In the genomic region with DNA sequence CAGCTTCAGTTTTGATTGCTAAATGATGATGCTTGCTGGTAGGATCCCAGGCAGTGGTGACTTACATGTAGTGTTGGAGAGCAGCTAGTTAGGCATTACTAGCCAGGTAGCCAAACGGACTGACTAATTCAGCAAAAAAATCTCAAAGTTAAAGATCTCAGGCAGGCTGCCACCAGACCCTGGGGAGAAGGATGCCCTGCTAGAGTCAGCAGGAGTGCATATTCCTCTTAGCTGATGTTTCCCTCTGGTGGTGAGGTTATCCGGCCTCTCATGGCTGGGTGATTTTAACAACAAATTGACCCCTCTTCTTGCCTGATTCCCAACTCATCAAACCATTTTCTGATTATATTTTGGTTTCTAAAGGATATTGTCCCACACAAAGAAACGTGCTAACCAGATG, we compare ENCODE assay signal across 11 cellular contexts. TPM values are rescaled to one million over a fixed set of nuclear protein-coding genes. Genes with fewer than 3 reads are reported as not detected.
A peak's percentile ranks its signal among the peaks of the same experiment; 100 is the strongest.
DNase-seq lines count a peak whose midpoint lies in the region; ATAC-seq and TF ChIP-seq lines count a peak whose summit lies in the region.
"Had no signal": no experiment of that assay in that cellular context is flagged by ENCODE, and none has a peak within 500 bp of the region (broad histone marks: within the 10 kb centered on the region; RNA-seq: fewer than 3 reads in every experiment).

No MANE protein-coding gene starts in this region.

- no peaks in the 10 kb centered on the region for H3K36me3 ChIP-seq in breast epithelium
- H3K36me3 ChIP-seq in mammary epithelial cell (ENCODE audit: insufficient read depth, low read length): no peaks in the 10 kb centered on the region
- H3K36me3 ChIP-seq: BLaER1 treated with 17β-estradiol and CSF1 and Interleukin-3, amounts not matched to agents 10 nM and 100 nM had no signal

- no peak overlapping the region for H3K9ac ChIP-seq in mammary epithelial cell (ENCODE audit: insufficient read depth, low read length)
- H3K9ac ChIP-seq: BLaER1 treated with 17β-estradiol and CSF1 and Interleukin-3, amounts not matched to agents 10 nM and 100 nM had no signal

- dilution Hi-C loops in mammary epithelial cell (cut with HindIII; ENCODE audit: low sequenced_read_pairs): no loop called here

- H3K4me1 ChIP-seq in breast epithelium: peaks cover 6 to 10% of the 10 kb centered on the region in 2 donors
- H3K4me1 ChIP-seq in mammary epithelial cell (ENCODE audit: insufficient read depth, low read length): peaks cover 22% of the 10 kb centered on the region

- BruUV-seq in mammary epithelial cell (replicated peaks; lab: Mats Ljungman, UMichigan): no TSS peak

- WGBS in mammary epithelial cell (ENCODE audit: low coverage, missing lambda C conversion rate): 59% methylated on average over 3 of the region's 3 CpGs

- no peaks in the 10 kb centered on the region for H3K79me2 ChIP-seq in mammary epithelial cell (ENCODE audit: insufficient read depth, low read length)

- H3K9me3 ChIP-seq in breast epithelium (no peaks in the 10 kb centered on the region), mammary epithelial cell (replicated peaks; ENCODE audit: insufficient read depth, low read length) (no peaks in the 10 kb centered on the region)
- H3K9me3 ChIP-seq: esophagus squamous epithelium had no signal

- in situ Hi-C loops in mammary epithelial cell (cut with MboI; ENCODE audit: low sequenced_read_pairs in 2 of 2): loop anchor here in 1 of 2 donors (10.0 kb wide), 1 partner anchor 97 kb away; no protein-coding TSS in a partner anchor

- H4K20me1 ChIP-seq in mammary epithelial cell (ENCODE audit: insufficient read depth, low read length): no peaks in the 10 kb centered on the region
- H4K20me1 ChIP-seq: BLaER1 treated with 17β-estradiol and CSF1 and Interleukin-3, amounts not matched to agents 10 nM and 100 nM had no signal

- no peak for TF ChIP-seq POLR2A in breast epithelium (IDR thresholded peaks at IDR 0.05)

- TF ChIP-seq CTCF in breast epithelium (IDR thresholded peaks at IDR 0.05) (no peak), mammary epithelial cell (conservative IDR thresholded peaks at IDR 0.05 in 1 of 2, IDR thresholded peaks at IDR 0.05 in 1 of 2; ENCODE audit: extremely low read depth in 1 of 2, insufficient read depth in 1 of 2, low read depth in 1 of 2, low read length in 2 of 2) (peak in 1 of 2 donors; percentile 23), fibroblast of villous mesenchyme (IDR thresholded peaks at IDR 0.05; ENCODE audit: insufficient read depth, low read depth, low read length) (peak; percentile 17)

- no peak overlapping the region for H3K4me2 ChIP-seq in mammary epithelial cell (ENCODE audit: insufficient read depth, low read depth, low read length)
- H3K4me2 ChIP-seq: BLaER1 treated with 17β-estradiol and CSF1 and Interleukin-3, amounts not matched to agents 10 nM and 100 nM had no signal

- H3K27ac ChIP-seq in breast epithelium: peak overlapping the region; percentile 52 to 70
- H3K27ac ChIP-seq in mammary epithelial cell (ENCODE audit: insufficient read depth, low read depth, low read length): no peak overlapping the region
- H3K27ac ChIP-seq: BLaER1 treated with 17β-estradiol and CSF1 and Interleukin-3, amounts not matched to agents 10 nM and 100 nM had no signal

- no peak overlapping the region for H2AFZ ChIP-seq in mammary epithelial cell (ENCODE audit: low read depth, low read length)

- CTCF ChIA-PET in mammary epithelial cell (lab: Charles Lee; ENCODE audit: low non-redundant PET): no interaction called here

- no peaks in the 10 kb centered on the region for H3K27me3 ChIP-seq in breast epithelium
- peaks cover 7% of the 10 kb centered on the region for H3K27me3 ChIP-seq in mammary epithelial cell (ENCODE audit: insufficient read depth, low read length)

- H3K4me3 ChIP-seq in breast epithelium (peak overlapping the region in 1 of 3 donors; percentile 7), mammary epithelial cell (replicated peaks in 1 of 3; ENCODE audit: insufficient read depth in 1 of 3, low read depth in 2 of 3, low read length in 3 of 3) (no peak overlapping the region), fibroblast of villous mesenchyme (ENCODE audit: low read depth, low read length) (no peak overlapping the region)
- H3K4me3 ChIP-seq: BLaER1 treated with 17β-estradiol and CSF1 and Interleukin-3, amounts not matched to agents 10 nM and 100 nM; esophagus squamous epithelium had no signal

- ATAC-seq in GM21576 (IDR thresholded peaks at IDR 0.05; ENCODE audit: unreplicated experiment): no peak

- intact Hi-C loops in breast epithelium (cut with DNase I; ENCODE audit: low total_unique reads): loop anchor here (10.0 kb wide), 1 partner anchor 77 kb away; the partner anchor contains the start of gene HOMEZ
- intact Hi-C loops in mammary epithelial cell (cut with micrococcal nuclease): loop anchor here (1.0 kb wide), 1 partner anchor 34 kb away; no protein-coding TSS in a partner anchor

- DNase-seq in breast epithelium (ENCODE audit: low spot score in 2 of 2): no peak
- no peak for DNase-seq in mammary epithelial cell
- peak; percentile 11 for DNase-seq in fibroblast of villous mesenchyme (ENCODE audit: low read depth)
- DNase-seq in superior temporal gyrus (ENCODE audit: extremely low spot score): peak; percentile 48
- DNase-seq in GDM1 (lab: John Stamatoyannopoulos, UW): no peak
- DNase-seq: activated naive CD4-positive, alpha-beta T cell; esophagus squamous epithelium; HCEC 1CT; NCI-H510A treated with DMSO at 0.1 percent for 48 hours had no signal

RNA-seq across cellular contexts. Expression of gene EFS, which starts 2.8 kb away (rescaled TPM):
- total RNA-seq in breast epithelium (10 to 100 TPM; 15.7 to 24.6 (median 18.0) TPM), mammary epithelial cell (1 to 10 TPM; 1.4 to 6.2 TPM), fibroblast of villous mesenchyme (7.7 and 7.8 TPM in 2 replicates)
- 0.37 TPM for polyA plus RNA-seq in mammary epithelial cell
- polyA minus RNA-seq in mammary epithelial cell: not detected

RNA-seq across cellular contexts. Expression of gene SLC22A17, which starts 9.5 kb away (rescaled TPM):
- total RNA-seq in breast epithelium: 10 to 100 TPM in 2 of 3 donors, 1 to 10 TPM in 1; 6.4 to 53.7 (median 52.1) TPM
- 1 to 10 TPM; 4.2 to 5.1 TPM for total RNA-seq in mammary epithelial cell
- polyA plus RNA-seq in mammary epithelial cell: 1.7 TPM
- not detected for polyA minus RNA-seq in mammary epithelial cell
- total RNA-seq in fibroblast of villous mesenchyme: 14.8 and 16.4 TPM in 2 replicates

RNA-seq across cellular contexts. Expression of gene IL25, which starts 10.4 kb away (rescaled TPM):
- total RNA-seq in breast epithelium (not detected), mammary epithelial cell (not detected), fibroblast of villous mesenchyme (not detected in 2 replicates)
- not detected for polyA plus RNA-seq in mammary epithelial cell
- polyA minus RNA-seq in mammary epithelial cell: not detected
- total RNA-seq: esophagus squamous epithelium had no signal

RNA-seq across cellular contexts. Expression of gene CMTM5, which starts 14.6 kb away (rescaled TPM):
- under 1 TPM in 2 of 3 donors, not detected in 1; 0.64 to 0.88 TPM for total RNA-seq in breast epithelium
- not detected for total RNA-seq in mammary epithelial cell
- not detected for polyA plus RNA-seq in mammary epithelial cell
- polyA minus RNA-seq in mammary epithelial cell: not detected
- total RNA-seq in fibroblast of villous mesenchyme: not detected in 2 replicates
- total RNA-seq: esophagus squamous epithelium had no signal

RNA-seq across cellular contexts. Expression of gene PABPN1, which starts 40.9 kb away (rescaled TPM):
- total RNA-seq in breast epithelium (10 to 100 TPM; 45.9 to 87.2 (median 74.1) TPM), mammary epithelial cell (100 to 1,000 TPM in 1 of 2 donors, 10 to 100 TPM in 1; 43.0 to 148 TPM), fibroblast of villous mesenchyme (51.2 and 75.1 TPM in 2 replicates)
- polyA plus RNA-seq in mammary epithelial cell: 154 TPM
- polyA minus RNA-seq in mammary epithelial cell: 91.6 TPM

Comparison
In these comparisons a context has a peak if more than half of its experiments do, and no peak if none do; other contexts are left out.
1. DNase-seq: peak in fibroblast of villous mesenchyme (single experiment) and superior temporal gyrus (single experiment); none in breast epithelium (0 of 2), mammary epithelial cell (single experiment) and GDM1 (single experiment).